In the genomic region with DNA sequence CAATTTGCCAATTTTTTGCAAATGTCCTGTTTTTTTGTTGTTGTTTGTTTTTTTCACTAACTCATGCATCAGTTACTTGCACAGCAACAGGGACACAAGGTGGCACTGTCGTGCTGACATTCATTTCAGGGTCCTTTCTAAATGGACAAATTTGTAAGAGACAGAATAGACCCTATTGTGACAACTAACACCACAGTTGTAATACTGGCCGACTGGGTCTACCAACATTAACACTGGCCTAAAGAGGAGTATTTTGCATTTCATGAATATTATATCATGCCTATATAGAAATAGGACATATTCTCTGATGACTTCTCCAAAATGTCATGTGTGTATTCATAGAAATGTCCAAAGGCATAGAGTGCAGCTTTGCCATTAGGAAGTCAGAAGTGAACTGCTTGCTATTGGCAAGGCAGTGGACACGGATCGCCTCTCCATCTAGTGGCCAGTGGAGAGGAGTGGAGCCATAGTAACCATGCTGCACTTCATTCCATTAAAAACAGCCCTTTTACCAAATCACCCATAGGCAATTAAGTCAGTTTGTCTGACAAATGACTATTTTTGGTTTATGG, we compare ENCODE assay signal across 8 cellular contexts. TPM values are rescaled to one million over a fixed set of nuclear protein-coding genes. Genes with fewer than 3 reads are reported as not detected.
A peak's percentile ranks its signal among the peaks of the same experiment; 100 is the strongest.
DNase-seq lines count a peak whose midpoint lies in the region; ATAC-seq, FAIRE-seq and TF ChIP-seq lines count a peak whose summit lies in the region.

No MANE protein-coding gene starts in this region.

- H3K4me1 ChIP-seq in H1 (replicated peaks in 1 of 4; ENCODE audit: control insufficient read depth in 3 of 4, insufficient read depth in 4 of 4, low read length in 3 of 4), result 0 out of 7 replicates have a peak, but pooled peaks cover 0 to 2% (median 0%) of the 10 kb centered on the region in 4 experiments

- DNase-seq in AG04450 (ENCODE audit: low read depth, low spot score) (peak; percentile 42), NCI-H446 (lab: John Stamatoyannopoulos, UW) (peak; percentile 62 to 79), H1 (ENCODE audit: low read depth in 1 of 2, low spot score in 2 of 2) (no peak), midbrain (lab: John Stamatoyannopoulos, UW) (peak; percentile 93)
- peak; percentile 77 for DNase-seq in activated CD8-positive, alpha-beta T cell treated with anti-CD3 and anti-CD28 coated beads for 36 hours
- DNase-seq in stimulated activated naive B cell treated with anti-CD40 and anti-IgM and Interleukin-4, amounts not matched to agents 10 μg/mL and 1 μg/mL and 100 μg/mL, for 72 hours, result peak; percentile 19

- H2BK120ac ChIP-seq in H1 (replicated peaks; ENCODE audit: low read depth, low read length), result no peak overlapping the region

- no peak overlapping the region for H4K91ac ChIP-seq in H1 (replicated peaks; ENCODE audit: insufficient read length, low read length)

- no peak overlapping the region for H2BK12ac ChIP-seq in H1 (ENCODE audit: low read depth, low read length)

- H3K4ac ChIP-seq in H1 (replicated peaks; ENCODE audit: insufficient read length, low read depth, low read length), result no peak overlapping the region

- 28% methylated on average over 4 of the region's 4 CpGs; no CpG with 5 or more reads in 1 of the 2 experiments for WGBS in H1 (ENCODE audit: extremely low coverage in 1 of 2, insufficient coverage in 1 of 2, insufficient read length in 1 of 2, insufficient replicate concordance in 2 of 2, low coverage in 1 of 2, low lambda C conversion rate in 2 of 2, missing lambda C conversion rate in 1 of 2), 2 experiments

- no peaks in the 10 kb centered on the region for H3K79me2 ChIP-seq in H1 (ENCODE audit: control insufficient read depth in 1 of 2, insufficient read depth in 2 of 2, low read length in 2 of 2)

- no peaks in the 10 kb centered on the region for H4K20me1 ChIP-seq in H1 (replicated peaks in 1 of 2; ENCODE audit: control insufficient read depth in 1 of 2, insufficient read depth in 2 of 2, low read length in 2 of 2)

- peaks cover 34% of the 10 kb centered on the region for H3K4me1 Mint-ChIP-seq in activated CD8-positive, alpha-beta T cell treated with anti-CD3 and anti-CD28 coated beads for 36 hours (ENCODE audit: low read depth)
- peaks cover 4 to 13% of the 10 kb centered on the region in 2 donors for H3K4me1 Mint-ChIP-seq in stimulated activated naive B cell treated with anti-CD40 and anti-IgM and Interleukin-4, amounts not matched to agents 10 μg/mL and 1 μg/mL and 100 μg/mL, for 72 hours

- no peak overlapping the region for H2BK20ac ChIP-seq in H1 (ENCODE audit: low read length)

- FAIRE-seq in H1 (lab: Jason Lieb, UNC), result peak; percentile 86

- H3K14ac ChIP-seq in H1 (ENCODE audit: insufficient read length), result no peak overlapping the region

- no peak overlapping the region for H3K4me2 ChIP-seq in H1 (ENCODE audit: insufficient read depth in 1 of 2, low read depth in 2 of 2, low read length in 2 of 2)

- peak; percentile 74 for ATAC-seq in GM18502 (IDR thresholded peaks at IDR 0.05; ENCODE audit: poor library complexity, unreplicated experiment)
- peak; percentile 54 for ATAC-seq in HG03108 (IDR thresholded peaks at IDR 0.05; ENCODE audit: unreplicated experiment)
- peak; percentile 62 for ATAC-seq in activated CD8-positive, alpha-beta T cell treated with anti-CD3 and anti-CD28 coated beads for 36 hours
- peak; percentile 51 to 67 for ATAC-seq in stimulated activated naive B cell treated with anti-CD40 and anti-IgM and Interleukin-4, amounts not matched to agents 10 μg/mL and 1 μg/mL and 100 μg/mL, for 72 hours (replicated peaks)

- no peaks in the 10 kb centered on the region for H3K23me2 ChIP-seq in H1 (ENCODE audit: low read depth, low read length)

- POLR2A ChIA-PET in AG04450 (lab: Yijun Ruan, JAX) (no interaction called here), H1 (lab: Charles Lee; ENCODE audit: partially characterized antibody) (no interaction called here)
- POLR2A ChIA-PET in activated CD8-positive, alpha-beta T cell treated with anti-CD3 and anti-CD28 coated beads for 36 hours (lab: Charles Lee), result no interaction called here

- H2AK5ac ChIP-seq in H1 (ENCODE audit: low read depth, low read length), result no peak overlapping the region

- no peaks in the 10 kb centered on the region for H3K36me3 ChIP-seq in H1 (ENCODE audit: control insufficient read depth in 2 of 4, insufficient read depth in 4 of 4, low read length in 3 of 4)

- no peak overlapping the region for H3K4me3 Mint-ChIP-seq in activated CD8-positive, alpha-beta T cell treated with anti-CD3 and anti-CD28 coated beads for 36 hours
- no peak overlapping the region for H3K4me3 Mint-ChIP-seq in stimulated activated naive B cell treated with anti-CD40 and anti-IgM and Interleukin-4, amounts not matched to agents 10 μg/mL and 1 μg/mL and 100 μg/mL, for 72 hours

- H3K9ac ChIP-seq in H1 (replicated peaks in 1 of 4; ENCODE audit: extremely low read depth in 1 of 4, low read depth in 3 of 4, low read length in 3 of 4), result no peak overlapping the region

- H3K4me3 ChIP-seq in AG04450 (ENCODE audit: low read depth, low read length) (no peak overlapping the region), H1 (ENCODE audit: extremely low read depth in 1 of 4, insufficient read depth in 2 of 4, low read depth in 3 of 4, low read length in 4 of 4) (no peak overlapping the region)

- no peak overlapping the region for H3K27ac Mint-ChIP-seq in activated CD8-positive, alpha-beta T cell treated with anti-CD3 and anti-CD28 coated beads for 36 hours
- H3K27ac Mint-ChIP-seq in stimulated activated naive B cell treated with anti-CD40 and anti-IgM and Interleukin-4, amounts not matched to agents 10 μg/mL and 1 μg/mL and 100 μg/mL, for 72 hours, result no peak overlapping the region

- no peak for TF ChIP-seq EP300 in H1 (IDR thresholded peaks at IDR 0.05; ENCODE audit: borderline replicate concordance in 1 of 2, low read depth in 2 of 2, low read length in 2 of 2)

- H3K36me3 Mint-ChIP-seq in activated CD8-positive, alpha-beta T cell treated with anti-CD3 and anti-CD28 coated beads for 36 hours (ENCODE audit: low read depth), result no peaks in the 10 kb centered on the region
- H3K36me3 Mint-ChIP-seq in stimulated activated naive B cell treated with anti-CD40 and anti-IgM and Interleukin-4, amounts not matched to agents 10 μg/mL and 1 μg/mL and 100 μg/mL, for 72 hours, result no peaks in the 10 kb centered on the region

- H3K27me3 ChIP-seq in AG04450 (ENCODE audit: control insufficient read depth, insufficient read depth, low read length), result no peaks in the 10 kb centered on the region
- no peaks in the 10 kb centered on the region for H3K27me3 ChIP-seq in H1 (replicated peaks in 1 of 4; ENCODE audit: control insufficient read depth in 3 of 4, extremely low read depth in 1 of 4, insufficient read depth in 3 of 4, low read length in 3 of 4)

- H3K9me3 ChIP-seq in AG04450 (ENCODE audit: control insufficient read depth, insufficient read depth, low read length) (no peaks in the 10 kb centered on the region), H1 (ENCODE audit: insufficient read depth in 2 of 2, low read depth in 1 of 2, low read length in 1 of 2) (no peaks in the 10 kb centered on the region)

- H3K27ac ChIP-seq in AG04450 (ENCODE audit: low read depth, low read length), result no peak overlapping the region
- H3K27ac ChIP-seq in H1 (ENCODE audit: low read depth, low read length), result no peak overlapping the region

- H4K8ac ChIP-seq in H1 (ENCODE audit: extremely low read depth, insufficient read depth, low read length), result 0 out of 2 replicates have a peak overlapping the region, but pooled peaks have one; percentile 12

- intact Hi-C loops in activated CD8-positive, alpha-beta T cell treated with anti-CD3 and anti-CD28 coated beads for 36 hours (cut with micrococcal nuclease), result loop anchor here (1.0 kb wide), 1 partner anchor 77 kb away; no protein-coding TSS in a partner anchor

- no peak overlapping the region for H3K18ac ChIP-seq in H1 (ENCODE audit: extremely low read depth, low read length)

- no peaks in the 10 kb centered on the region for H3K27me3 Mint-ChIP-seq in activated CD8-positive, alpha-beta T cell treated with anti-CD3 and anti-CD28 coated beads for 36 hours
- H3K27me3 Mint-ChIP-seq in stimulated activated naive B cell treated with anti-CD40 and anti-IgM and Interleukin-4, amounts not matched to agents 10 μg/mL and 1 μg/mL and 100 μg/mL, for 72 hours, result no peaks in the 10 kb centered on the region

- no peak overlapping the region for H3K56ac ChIP-seq in H1 (replicated peaks; ENCODE audit: insufficient read length, low read depth, low read length)

- no peak overlapping the region for H2BK15ac ChIP-seq in H1 (ENCODE audit: low read length)

- TF ChIP-seq CTCF in AG04450 (IDR thresholded peaks at IDR 0.05; ENCODE audit: low read depth, low read length), result peak; percentile 97
- peak; percentile 81 for TF ChIP-seq CTCF in activated CD8-positive, alpha-beta T cell treated with anti-CD3 and anti-CD28 coated beads for 36 hours (IDR thresholded peaks at IDR 0.05)
- TF ChIP-seq CTCF in H1 (IDR thresholded peaks at IDR 0.05; ENCODE audit: control extremely low read depth in 1 of 3, insufficient read depth in 1 of 3, low read depth in 1 of 3, low read length in 3 of 3), result peak; percentile 42 to 69 (median 66); a peak in 3 of 4 replicates

- H3K9me3 Mint-ChIP-seq in activated CD8-positive, alpha-beta T cell treated with anti-CD3 and anti-CD28 coated beads for 36 hours, result no peaks in the 10 kb centered on the region
- no peaks in the 10 kb centered on the region for H3K9me3 Mint-ChIP-seq in stimulated activated naive B cell treated with anti-CD40 and anti-IgM and Interleukin-4, amounts not matched to agents 10 μg/mL and 1 μg/mL and 100 μg/mL, for 72 hours

- no peaks in the 10 kb centered on the region for H3K79me1 ChIP-seq in H1 (ENCODE audit: low read depth, low read length)

- no peak overlapping the region for H2AFZ ChIP-seq in H1 (ENCODE audit: low read length)

- H2BK5ac ChIP-seq in H1 (ENCODE audit: low read depth, low read length), result no peak overlapping the region

- peak; percentile 64 to 65 for TF ChIP-seq RAD21 in H1 (IDR thresholded peaks at IDR 0.05 in 1 of 2, conservative IDR thresholded peaks at IDR 0.05 in 1 of 2; ENCODE audit: low read depth in 2 of 2, low read length in 2 of 2)

- H3K23ac ChIP-seq in H1 (ENCODE audit: insufficient read length), result no peak overlapping the region

- TF ChIP-seq POLR2A in H1 (IDR thresholded peaks at IDR 0.05; ENCODE audit: control extremely low read depth in 1 of 2, low read depth in 2 of 2, low read length in 2 of 2), result no peak

- no peak overlapping the region for H4K5ac ChIP-seq in H1 (ENCODE audit: insufficient read length, low read depth, low read length)

- CTCF ChIA-PET in AG04450 (lab: Charles Lee), result interaction anchor here (0.6 to 3.1 kb wide), 33 partner anchors 9 to 1059 kb away, joined by 3 to 18 read pairs (median 4); no protein-coding TSS in a partner anchor
- CTCF ChIA-PET in activated CD8-positive, alpha-beta T cell treated with anti-CD3 and anti-CD28 coated beads for 36 hours (lab: Charles Lee), result interaction anchor here (0.6 to 8.2 kb wide), 41 partner anchors 7 to 720 kb away, joined by 3 to 79 read pairs (median 4); no protein-coding TSS in a partner anchor
- CTCF ChIA-PET in H1 (lab: Charles Lee; ENCODE audit: partially characterized antibody), result interaction anchor here (0.6 to 2.6 kb wide), 33 partner anchors 9 to 725 kb away, joined by 3 to 11 read pairs (median 4); no protein-coding TSS in a partner anchor

RNA-seq across cellular contexts. Expression of gene ZBTB20, which starts 54.8 kb away (rescaled TPM):
- polyA plus RNA-seq in AG04450 (2011; rRNA removed) (2.6 and 3.0 TPM in 2 replicates), H1 (2011; rRNA removed) (0.35 TPM in 2 replicates)
- polyA minus RNA-seq in AG04450 (2011; rRNA and poly(A)+ RNA removed), result 55.8 and 68.6 TPM in 2 replicates
- 1 to 10 TPM; 5.1 to 5.3 TPM for total RNA-seq in activated CD8-positive, alpha-beta T cell treated with anti-CD3 and anti-CD28 coated beads for 36 hours
- 0.46 and 1.3 TPM in 2 replicates for total RNA-seq in H1 (2021; fragmentation: NEBNext Ultra II Directional; extraction: Animal tissue kit (Norgen Biotek cat#: 25700))
- 0.14 TPM for polyA plus RNA-seq in H1 (2011; cell fraction: cytosol; rRNA removed)
- 0.86 TPM for polyA plus RNA-seq in H1 (2011; cell fraction: nucleus; rRNA removed)
- 0.08 to 0.20 TPM (median 0.11 TPM) in 4 replicates for polyA plus RNA-seq in H1 (2012, experiment 1 of 2)
- not detected for polyA plus RNA-seq in H1 (2012, experiment 2 of 2)
- 0.45 TPM for polyA plus RNA-seq in H1 (2013, experiment 1 of 2)
- 0.11 TPM for polyA plus RNA-seq in H1 (2013, experiment 2 of 2)
- polyA minus RNA-seq in H1 (2011; rRNA and poly(A)+ RNA removed), result 3.5 and 4.8 TPM in 2 replicates
- polyA minus RNA-seq in H1 (2011; cell fraction: cytosol; rRNA and poly(A)+ RNA removed), result 1.8 TPM
- polyA minus RNA-seq in H1 (2011; cell fraction: nucleus; rRNA and poly(A)+ RNA removed), result 12.4 TPM

Comparison
In these comparisons a context has a peak if more than half of its experiments do, and no peak if none do; other contexts are left out.
1. DNase-seq: peak in AG04450 (single experiment), NCI-H446 (2 of 2), activated CD8-positive, alpha-beta T cell treated with anti-CD3 and anti-CD28 coated beads for 36 hours (single experiment), midbrain (single experiment) and stimulated activated naive B cell treated with anti-CD40 and anti-IgM and Interleukin-4, amounts not matched to agents 10 μg/mL and 1 μg/mL and 100 μg/mL, for 72 hours (single experiment); none in H1 (0 of 2).
2. Peak in every context shown above with its lines, with median percentiles within 50 percentile points of each other: CTCF ChIP-seq and ATAC-seq.